In genomic region chr10:23238015-23238414, GRCh38 we compare ENCODE assay signal across 1 cellular context.
A peak's percentile ranks its signal among the peaks of the same experiment; 100 is the strongest.
TF ChIP-seq lines count a peak whose summit lies in the region.

No MANE protein-coding gene starts in this region.

TF ChIP-seq in HepG2, 621 proteins besides CTCF, POLR2A, EP300 and RAD21 (continued from another document and continues in another):
- TF ChIP-seq FOXO4 (CRISPR knock-in tag; conservative IDR thresholded peaks at IDR 0.05) (no peak), ZNF598 (CRISPR knock-in tag; IDR thresholded peaks at IDR 0.05; ENCODE audit: borderline replicate concordance) (no peak), ZNF451 (CRISPR knock-in tag; IDR thresholded peaks at IDR 0.05) (no peak), MIER2 (CRISPR knock-in tag; IDR thresholded peaks at IDR 0.05) (no peak), BCLAF1 (IDR thresholded peaks at IDR 0.05) (no peak), FIP1L1 (IDR thresholded peaks at IDR 0.05; ENCODE audit: borderline replicate concordance, insufficient read depth, low read depth, low read length) (no peak), MATR3 (CRISPR knock-in tag; IDR thresholded peaks at IDR 0.05) (no peak), ZNF672 (CRISPR knock-in tag; IDR thresholded peaks at IDR 0.05) (no peak), FOXA1 (IDR thresholded peaks at IDR 0.05) (no peak), FOXA1 (CRISPR knock-in tag; IDR thresholded peaks at IDR 0.05) (peak; percentile 56), ZNF557 (CRISPR knock-in tag; IDR thresholded peaks at IDR 0.05) (no peak), BRD4 (CRISPR knock-in tag; IDR thresholded peaks at IDR 0.05) (no peak), ZNF609 (CRISPR knock-in tag; IDR thresholded peaks at IDR 0.05; ENCODE audit: borderline replicate concordance) (peak; percentile 69; the same call in 1 of the 2 replicates), HOXA9 (CRISPR knock-in tag; IDR thresholded peaks at IDR 0.05; ENCODE audit: borderline replicate concordance) (no peak), BORCS8-MEF2B (CRISPR knock-in tag; IDR thresholded peaks at IDR 0.05) (no peak), ZNF782 (CRISPR knock-in tag; IDR thresholded peaks at IDR 0.05; ENCODE audit: borderline replicate concordance) (no peak), SOX5 (CRISPR knock-in tag; IDR thresholded peaks at IDR 0.05; ENCODE audit: borderline replicate concordance) (peak; percentile 35; the same call in 1 of the 2 replicates), ZNF12 (CRISPR knock-in tag; IDR thresholded peaks at IDR 0.05) (peak; percentile 75), ZNF710 (CRISPR knock-in tag; IDR thresholded peaks at IDR 0.05; ENCODE audit: borderline replicate concordance) (peak; percentile 70; the same call in 1 of the 2 replicates), ARID5B (CRISPR knock-in tag; IDR thresholded peaks at IDR 0.05) (peak; percentile 60), HCFC1 (IDR thresholded peaks at IDR 0.05; ENCODE audit: low read depth, low read length) (no peak), FOXA3 (CRISPR knock-in tag; IDR thresholded peaks at IDR 0.05) (peak; percentile 75), AHDC1 (CRISPR knock-in tag; IDR thresholded peaks at IDR 0.05; ENCODE audit: borderline replicate concordance) (peak; percentile 29; the same call in 1 of the 2 replicates), CREBL2 (CRISPR knock-in tag; IDR thresholded peaks at IDR 0.05; ENCODE audit: borderline replicate concordance) (no peak), NFKBIZ (CRISPR knock-in tag; IDR thresholded peaks at IDR 0.05) (no peak), CHCHD3 (CRISPR knock-in tag; IDR thresholded peaks at IDR 0.05) (no peak), PAXIP1 (CRISPR knock-in tag; conservative IDR thresholded peaks at IDR 0.05) (peak; percentile 54), LCORL (IDR thresholded peaks at IDR 0.05) (no peak), LCORL (CRISPR knock-in tag; IDR thresholded peaks at IDR 0.05) (no peak), POLR2G (IDR thresholded peaks at IDR 0.05; ENCODE audit: low read depth, low read length) (no peak), ZNF576 (CRISPR knock-in tag; IDR thresholded peaks at IDR 0.05) (no peak), ZFP62 (CRISPR knock-in tag; IDR thresholded peaks at IDR 0.05) (no peak)
